ENCODE assay signal across 14 cellular contexts in genomic region chrX:31508338-31508737, GRCh38.
DNase-seq lines count a peak whose midpoint lies in the region; ATAC-seq and TF ChIP-seq lines count a peak whose summit lies in the region.
"Had no signal": no experiment of that assay in that cellular context is flagged by ENCODE, and none has a peak within 500 bp of the region (broad histone marks: within the 10 kb centered on the region; RNA-seq: fewer than 3 reads in every experiment).

No MANE protein-coding gene starts in this region.

- peaks cover 4% of the 10 kb centered on the region for H3K4me1 Mint-ChIP-seq in nephron
- H3K4me1 Mint-ChIP-seq in activated T-cell treated with anti-CD3 and anti-CD28 coated beads, Interleukin-2, amount 50 U/mL, for 4 hours (ENCODE audit: low read depth), result no peaks in the 10 kb centered on the region

- POLR2A ChIA-PET in SK-N-SH (lab: Yijun Ruan, JAX), result no interaction called here

- H3K27ac ChIP-seq in SK-N-SH (ENCODE audit: low read depth in 2 of 2, low read length in 1 of 2) (peak overlapping the region; percentile 34 to 81; a peak in 3 of 4 replicates), gastroesophageal sphincter (no peak overlapping the region)
- H3K27ac ChIP-seq: right lobe of liver had no signal

- peaks cover 9% of the 10 kb centered on the region for H3K9me3 Mint-ChIP-seq in nephron
- peaks cover 3% of the 10 kb centered on the region for H3K9me3 Mint-ChIP-seq in activated T-cell treated with anti-CD3 and anti-CD28 coated beads, Interleukin-2, amount 50 U/mL, for 4 hours

- no peak overlapping the region for H3K4me2 ChIP-seq in SK-N-SH

- no peak overlapping the region for H3K4me3 ChIP-seq in AG10803 (ENCODE audit: low read length)
- H3K4me3 ChIP-seq in SK-N-SH (ENCODE audit: low read depth in 2 of 2, low read length in 1 of 2), result no peak overlapping the region
- no peak overlapping the region for H3K4me3 ChIP-seq in gastroesophageal sphincter
- H3K4me3 ChIP-seq: right lobe of liver had no signal

- peak; percentile 65 to 67 for TF ChIP-seq EP300 in SK-N-SH (IDR thresholded peaks at IDR 0.05; ENCODE audit: borderline replicate concordance in 1 of 2, low read depth in 1 of 2, low read length in 1 of 2)
- TF ChIP-seq EP300 in gastroesophageal sphincter (IDR thresholded peaks at IDR 0.05), result no peak

- H3F3A ChIP-seq in SK-N-SH (replicated peaks; ENCODE audit: insufficient read depth), result peaks cover 13% of the 10 kb centered on the region

- H2AFZ ChIP-seq in SK-N-SH (ENCODE audit: low read depth), result peak overlapping the region; percentile 31; the same call in 1 of the 2 replicates

- H3K27ac Mint-ChIP-seq in nephron, result peak overlapping the region; percentile 54 to 77 (median 66)

- no peaks in the 10 kb centered on the region for H3K36me3 Mint-ChIP-seq in nephron (ENCODE audit: low read depth)
- no peaks in the 10 kb centered on the region for H3K36me3 Mint-ChIP-seq in activated T-cell treated with anti-CD3 and anti-CD28 coated beads, Interleukin-2, amount 50 U/mL, for 4 hours (ENCODE audit: insufficient read depth)

- 11% methylated on average over 4 of the region's 4 CpGs for WGBS in SK-N-SH (ENCODE audit: low lambda C conversion rate)
- WGBS in gastroesophageal sphincter (ENCODE audit: low coverage in 1 of 2), 2 donors, result 25 to 31% methylated on average over 4 of the region's 4 CpGs

- no peak for TF ChIP-seq RAD21 in SK-N-SH (IDR thresholded peaks at IDR 0.05; ENCODE audit: low read length)

- no peak for TF ChIP-seq POLR2A in gastroesophageal sphincter (IDR thresholded peaks at IDR 0.05)

- H3K27me3 ChIP-seq in SK-N-SH (ENCODE audit: insufficient read depth) (no peaks in the 10 kb centered on the region), gastroesophageal sphincter (no peaks in the 10 kb centered on the region)
- H3K27me3 ChIP-seq: right lobe of liver had no signal

- ATAC-seq in gastroesophageal sphincter, result peak; percentile 57
- ATAC-seq in activated T-cell treated with anti-CD3 and anti-CD28 coated beads, Interleukin-2, amount 50 U/mL, for 4 hours, result no peak
- ATAC-seq: HCT116 had no signal

- no peaks in the 10 kb centered on the region for H3K9me3 ChIP-seq in SK-N-SH
- no peaks in the 10 kb centered on the region for H3K9me3 ChIP-seq in gastroesophageal sphincter
- H3K9me3 ChIP-seq: right lobe of liver had no signal

- H3K9me2 ChIP-seq in SK-N-SH, result no peaks in the 10 kb centered on the region

- CTCF ChIA-PET in SK-N-SH (lab: Yijun Ruan, JAX), result interaction anchor here (0.6 kb wide), 1 partner anchor 9 kb away, joined by 3 read pairs; no protein-coding TSS in a partner anchor

- H3K27me3 Mint-ChIP-seq in nephron (ENCODE audit: low read depth), result no peaks in the 10 kb centered on the region
- H3K27me3 Mint-ChIP-seq in activated T-cell treated with anti-CD3 and anti-CD28 coated beads, Interleukin-2, amount 50 U/mL, for 4 hours (ENCODE audit: low read depth), result no peaks in the 10 kb centered on the region

- no peaks in the 10 kb centered on the region for H3K36me3 ChIP-seq in SK-N-SH (replicated peaks in 1 of 2; ENCODE audit: control insufficient read depth in 1 of 2, insufficient read depth in 2 of 2, low read length in 1 of 2)
- H3K36me3 ChIP-seq in gastroesophageal sphincter, result no peaks in the 10 kb centered on the region
- H3K36me3 ChIP-seq: right lobe of liver had no signal

- H3K4me1 ChIP-seq in SK-N-SH (ENCODE audit: control insufficient read depth in 1 of 2, insufficient read depth in 2 of 2, low read depth in 1 of 2, low read length in 1 of 2) (peaks cover 2 to 8% of the 10 kb centered on the region in 2 experiments; a peak in 2 of 4 replicates), gastroesophageal sphincter (no peaks in the 10 kb centered on the region)
- H3K4me1 ChIP-seq: right lobe of liver had no signal

- TF ChIP-seq CTCF in AG10803 (conservative IDR thresholded peaks at IDR 0.05; ENCODE audit: low read length) (no peak), SK-N-SH (IDR thresholded peaks at IDR 0.05) (no peak), gastroesophageal sphincter (IDR thresholded peaks at IDR 0.05) (no peak), nephron (IDR thresholded peaks at IDR 0.05; ENCODE audit: unreplicated experiment in 3 of 3) (no peak)

- H3K79me2 ChIP-seq in SK-N-SH (ENCODE audit: insufficient read depth), result no peaks in the 10 kb centered on the region

- no peaks in the 10 kb centered on the region for H4K20me1 ChIP-seq in SK-N-SH (ENCODE audit: insufficient read depth)

- peak overlapping the region; percentile 10; the same call in 1 of the 2 replicates for H3K9ac ChIP-seq in SK-N-SH

- DNase-seq in AG10803 (ENCODE audit: low read depth) (peak; percentile 32), SK-N-SH (peak; percentile 26), NCI-H1930 (lab: John Stamatoyannopoulos, UW) (no peak), NCI-H524 treated with DMSO at 0.1 percent for 48 hours (lab: John Stamatoyannopoulos, UW) (no peak)
- DNase-seq in activated CD4-positive, CD25-positive, alpha-beta regulatory T cell (lab: John Stamatoyannopoulos, UW), result no peak
- DNase-seq in activated T-cell treated with anti-CD3 and anti-CD28 coated beads, Interleukin-2, amount 50 U/mL, for 4 hours, result no peak
- DNase-seq: activated CD4-positive, alpha-beta T cell treated with anti-CD3 and anti-CD28 coated beads for 4 hours; activated naive CD4-positive, alpha-beta T cell treated with anti-CD3 and anti-CD28 coated beads, Interleukin-2, amount 50 U/mL, for 16 hours; AML-193; NCI-H748 treated with DMSO at 0.1 percent for 48 hours; right lobe of liver had no signal

- no peak overlapping the region for H3K4me3 Mint-ChIP-seq in nephron
- H3K4me3 Mint-ChIP-seq in activated T-cell treated with anti-CD3 and anti-CD28 coated beads, Interleukin-2, amount 50 U/mL, for 4 hours, result no peak overlapping the region

TF ChIP-seq in SK-N-SH, 30 proteins besides CTCF, POLR2A, EP300 and RAD21 (continues in another document):
- TF ChIP-seq CHD2 (IDR thresholded peaks at IDR 0.05; ENCODE audit: low read length, partially characterized antibody) (no peak), MAX (IDR thresholded peaks at IDR 0.05; ENCODE audit: low read depth) (no peak), TEAD4 (IDR thresholded peaks at IDR 0.05; ENCODE audit: borderline replicate concordance, insufficient read depth) (peak; percentile 46; the same call in 1 of the 2 replicates), MXI1 (IDR thresholded peaks at IDR 0.05; ENCODE audit: low read depth, low read length) (no peak), USF2 (IDR thresholded peaks at IDR 0.05; ENCODE audit: borderline replicate concordance, low read depth, low read length) (no peak), EZH2phosphoT487 (IDR thresholded peaks at IDR 0.05; ENCODE audit: borderline replicate concordance, low read depth) (no peak), FOXJ3 (CRISPR knock-in tag; IDR thresholded peaks at IDR 0.05) (no peak), GABPA (IDR thresholded peaks at IDR 0.05; ENCODE audit: low read depth) (no peak), RCOR1 (IDR thresholded peaks at IDR 0.05; ENCODE audit: low read length) (peak; percentile 11; the same call in 1 of the 2 replicates), FOSL2 (IDR thresholded peaks at IDR 0.05; ENCODE audit: borderline replicate concordance, low read depth) (no peak), NFIC (IDR thresholded peaks at IDR 0.05; ENCODE audit: borderline replicate concordance) (peak; percentile 19; the same call in 1 of the 2 replicates), JUND (IDR thresholded peaks at IDR 0.05) (peak; percentile 33; the same call in 1 of the 2 replicates)
- TF ChIP-seq, protein P1, sequence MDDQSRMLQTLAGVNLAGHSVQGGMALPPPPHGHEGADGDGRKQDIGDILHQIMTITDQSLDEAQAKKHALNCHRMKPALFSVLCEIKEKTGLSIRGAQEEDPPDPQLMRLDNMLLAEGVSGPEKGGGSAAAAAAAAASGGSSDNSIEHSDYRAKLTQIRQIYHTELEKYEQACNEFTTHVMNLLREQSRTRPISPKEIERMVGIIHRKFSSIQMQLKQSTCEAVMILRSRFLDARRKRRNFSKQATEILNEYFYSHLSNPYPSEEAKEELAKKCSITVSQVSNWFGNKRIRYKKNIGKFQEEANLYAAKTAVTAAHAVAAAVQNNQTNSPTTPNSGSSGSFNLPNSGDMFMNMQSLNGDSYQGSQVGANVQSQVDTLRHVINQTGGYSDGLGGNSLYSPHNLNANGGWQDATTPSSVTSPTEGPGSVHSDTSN (IDR thresholded peaks at IDR 0.05), result peak; percentile 89
- TF ChIP-seq, protein P2, sequence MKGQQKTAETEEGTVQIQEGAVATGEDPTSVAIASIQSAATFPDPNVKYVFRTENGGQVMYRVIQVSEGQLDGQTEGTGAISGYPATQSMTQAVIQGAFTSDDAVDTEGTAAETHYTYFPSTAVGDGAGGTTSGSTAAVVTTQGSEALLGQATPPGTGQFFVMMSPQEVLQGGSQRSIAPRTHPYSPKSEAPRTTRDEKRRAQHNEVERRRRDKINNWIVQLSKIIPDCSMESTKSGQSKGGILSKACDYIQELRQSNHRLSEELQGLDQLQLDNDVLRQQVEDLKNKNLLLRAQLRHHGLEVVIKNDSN (IDR thresholded peaks at IDR 0.05; ENCODE audit: borderline replicate concordance, low read depth), result no peak
- TF ChIP-seq, protein P3, sequence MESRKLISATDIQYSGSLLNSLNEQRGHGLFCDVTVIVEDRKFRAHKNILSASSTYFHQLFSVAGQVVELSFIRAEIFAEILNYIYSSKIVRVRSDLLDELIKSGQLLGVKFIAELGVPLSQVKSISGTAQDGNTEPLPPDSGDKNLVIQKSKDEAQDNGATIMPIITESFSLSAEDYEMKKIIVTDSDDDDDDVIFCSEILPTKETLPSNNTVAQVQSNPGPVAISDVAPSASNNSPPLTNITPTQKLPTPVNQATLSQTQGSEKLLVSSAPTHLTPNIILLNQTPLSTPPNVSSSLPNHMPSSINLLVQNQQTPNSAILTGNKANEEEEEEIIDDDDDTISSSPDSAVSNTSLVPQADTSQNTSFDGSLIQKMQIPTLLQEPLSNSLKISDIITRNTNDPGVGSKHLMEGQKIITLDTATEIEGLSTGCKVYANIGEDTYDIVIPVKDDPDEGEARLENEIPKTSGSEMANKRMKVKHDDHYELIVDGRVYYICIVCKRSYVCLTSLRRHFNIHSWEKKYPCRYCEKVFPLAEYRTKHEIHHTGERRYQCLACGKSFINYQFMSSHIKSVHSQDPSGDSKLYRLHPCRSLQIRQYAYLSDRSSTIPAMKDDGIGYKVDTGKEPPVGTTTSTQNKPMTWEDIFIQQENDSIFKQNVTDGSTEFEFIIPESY (IDR thresholded peaks at IDR 0.05; ENCODE audit: borderline replicate concordance, low read depth), result no peak

Comparison
In these comparisons a context has a peak if more than half of its experiments do, and no peak if none do; other contexts are left out.
1. DNase-seq: peak in AG10803 (single experiment) and SK-N-SH (single experiment); none in activated CD4-positive, CD25-positive, alpha-beta regulatory T cell (0 of 4), activated T-cell treated with anti-CD3 and anti-CD28 coated beads, Interleukin-2, amount 50 U/mL, for 4 hours (single experiment), NCI-H1930 (0 of 2) and NCI-H524 treated with DMSO at 0.1 percent for 48 hours (single experiment).
2. H3K27ac ChIP-seq: peak in SK-N-SH (2 of 2); none in gastroesophageal sphincter (0 of 4).